ENCODE assay signal across 8 cellular contexts in genomic region chr12:123115409-123116111, GRCh38. TPM values are rescaled to one million over a fixed set of nuclear protein-coding genes. Genes with fewer than 3 reads are reported as not detected.
DNase-seq lines count a peak whose midpoint lies in the region; ATAC-seq and TF ChIP-seq lines count a peak whose summit lies in the region.

No MANE protein-coding gene starts in this region.

- no peak for TF ChIP-seq POLR2A in tibial nerve (IDR thresholded peaks at IDR 0.05)

- no peak overlapping the region for H3K4me3 Mint-ChIP-seq in natural killer cell treated with Interleukin-12 subunit alpha and Interleukin-12 subunit beta and Interleukin-15 and Interleukin-18, amount 100 ng/mL, for 72 hours
- H3K4me3 Mint-ChIP-seq in natural killer cell: no peak overlapping the region
- H3K4me3 Mint-ChIP-seq in WTC11: no peak overlapping the region

- no peaks in the 10 kb centered on the region for H3K27me3 Mint-ChIP-seq in natural killer cell treated with Interleukin-12 subunit alpha and Interleukin-12 subunit beta and Interleukin-15 and Interleukin-18, amount 100 ng/mL, for 72 hours
- no peaks in the 10 kb centered on the region for H3K27me3 Mint-ChIP-seq in natural killer cell (ENCODE audit: low read depth in 2 of 2)
- H3K27me3 Mint-ChIP-seq in WTC11 (ENCODE audit: low read depth): no peaks in the 10 kb centered on the region

- CTCF ChIA-PET in WTC11 (lab: Charles Lee): interaction anchor here (1.3 kb wide), 1 partner anchor 36 kb away, joined by 3 read pairs; no protein-coding TSS in a partner anchor

- H3K9me3 Mint-ChIP-seq in natural killer cell treated with Interleukin-12 subunit alpha and Interleukin-12 subunit beta and Interleukin-15 and Interleukin-18, amount 100 ng/mL, for 72 hours: no peaks in the 10 kb centered on the region
- no peaks in the 10 kb centered on the region for H3K9me3 Mint-ChIP-seq in natural killer cell
- no peaks in the 10 kb centered on the region for H3K9me3 Mint-ChIP-seq in WTC11

- ATAC-seq in natural killer cell treated with Interleukin-12 subunit alpha and Interleukin-12 subunit beta and Interleukin-15 and Interleukin-18, amount 100 ng/mL, for 72 hours: no peak
- no peak for ATAC-seq in natural killer cell
- no peak for ATAC-seq in WTC11
- ATAC-seq in GM18858 (IDR thresholded peaks at IDR 0.05; ENCODE audit: unreplicated experiment): no peak
- ATAC-seq in GM21723 (IDR thresholded peaks at IDR 0.05; ENCODE audit: unreplicated experiment): no peak

- H3K4me1 ChIP-seq in ascending aorta (peaks cover 8 to 22% of the 10 kb centered on the region in 2 donors), tibial nerve (peaks cover 0 to 53% (median 26%) of the 10 kb centered on the region in 4 donors)

- POLR2A ChIA-PET in WTC11 (lab: Charles Lee): interaction anchor here (0.5 kb wide), 1 partner anchor 290 kb away, joined by 6 read pairs; no protein-coding TSS in a partner anchor

- no peak for TF ChIP-seq CTCF in natural killer cell (IDR thresholded peaks at IDR 0.05)
- no peak for TF ChIP-seq CTCF in ascending aorta (IDR thresholded peaks at IDR 0.05)
- TF ChIP-seq CTCF in tibial nerve (IDR thresholded peaks at IDR 0.05): no peak
- TF ChIP-seq CTCF in WTC11 (IDR thresholded peaks at IDR 0.05): no peak

- no peaks in the 10 kb centered on the region for H3K9me3 ChIP-seq in ascending aorta
- H3K9me3 ChIP-seq in tibial nerve: no peaks in the 10 kb centered on the region

- peak; percentile 44 for DNase-seq in natural killer cell treated with Interleukin-12 subunit alpha and Interleukin-12 subunit beta and Interleukin-15 and Interleukin-18, amount 100 ng/mL, for 72 hours (ENCODE audit: low spot score)
- no peak for DNase-seq in natural killer cell
- peak; percentile 51 to 88 for DNase-seq in ascending aorta (ENCODE audit: low spot score in 2 of 2)
- DNase-seq in left kidney (ENCODE audit: low read depth, low spot score): peak; percentile 57
- peak; percentile 49 to 69 for DNase-seq in tibial nerve (ENCODE audit: low spot score in 2 of 2)
- no peak for DNase-seq in WTC11 (ENCODE audit: low spot score)

- peak overlapping the region in 1 of 2 donors; percentile 26 for H3K4me3 ChIP-seq in ascending aorta
- H3K4me3 ChIP-seq in tibial nerve: no peak overlapping the region

- intact Hi-C loops in natural killer cell (cut with micrococcal nuclease) (no loop called here), ascending aorta (cut with DNase I) (loop anchor here (1.0 to 2.0 kb wide), 3 partner anchors 21 to 53 kb away; partner anchors contain the start of gene PITPNM2)

- 30 to 34% methylated on average over 8 of the region's 8 CpGs for WGBS in tibial nerve, 2 donors

- no peaks in the 10 kb centered on the region for H3K27me3 ChIP-seq in ascending aorta
- no peaks in the 10 kb centered on the region for H3K27me3 ChIP-seq in tibial nerve

- H3K27ac Mint-ChIP-seq in natural killer cell treated with Interleukin-12 subunit alpha and Interleukin-12 subunit beta and Interleukin-15 and Interleukin-18, amount 100 ng/mL, for 72 hours: no peak overlapping the region
- H3K27ac Mint-ChIP-seq in natural killer cell (no peak overlapping the region), WTC11 (no peak overlapping the region)

- H3K4me1 Mint-ChIP-seq in natural killer cell treated with Interleukin-12 subunit alpha and Interleukin-12 subunit beta and Interleukin-15 and Interleukin-18, amount 100 ng/mL, for 72 hours (ENCODE audit: low read depth in 2 of 2): peaks cover 17 to 29% of the 10 kb centered on the region in 2 donors
- H3K4me1 Mint-ChIP-seq in natural killer cell: peaks cover 28 to 42% of the 10 kb centered on the region in 2 donors
- 0 out of 2 replicates have a peak, but pooled peaks cover 5% of the 10 kb centered on the region for H3K4me1 Mint-ChIP-seq in WTC11

- peak in 1 of 2 donors; percentile 84 for TF ChIP-seq EP300 in tibial nerve (IDR thresholded peaks at IDR 0.05)

- H3K36me3 ChIP-seq in ascending aorta (no peaks in the 10 kb centered on the region), tibial nerve (no peaks in the 10 kb centered on the region)

- H3K36me3 Mint-ChIP-seq in natural killer cell treated with Interleukin-12 subunit alpha and Interleukin-12 subunit beta and Interleukin-15 and Interleukin-18, amount 100 ng/mL, for 72 hours: no peaks in the 10 kb centered on the region
- H3K36me3 Mint-ChIP-seq in natural killer cell (no peaks in the 10 kb centered on the region), WTC11 (no peaks in the 10 kb centered on the region)

- peak overlapping the region; percentile 61 to 70 for H3K27ac ChIP-seq in ascending aorta
- peak overlapping the region in 3 of 4 donors; percentile 48 to 76 (median 66) for H3K27ac ChIP-seq in tibial nerve

TF ChIP-seq in WTC11, 78 proteins besides CTCF, POLR2A, EP300 and RAD21 (continues in another document):
- no peak for TF ChIP-seq GTF2I (CRISPR knock-in tag; conservative IDR thresholded peaks at IDR 0.05)
- no peak for TF ChIP-seq ATF3 (CRISPR knock-in tag; conservative IDR thresholded peaks at IDR 0.05)
- TF ChIP-seq ETV6 (CRISPR knock-in tag; IDR thresholded peaks at IDR 0.05): no peak
- TF ChIP-seq ZSCAN18 (CRISPR knock-in tag; IDR thresholded peaks at IDR 0.05): no peak
- no peak for TF ChIP-seq USF2 (CRISPR knock-in tag; IDR thresholded peaks at IDR 0.05)
- TF ChIP-seq MAX (CRISPR knock-in tag; IDR thresholded peaks at IDR 0.05): no peak
- TF ChIP-seq AFF4 (CRISPR knock-in tag; IDR thresholded peaks at IDR 0.05; ENCODE audit: borderline replicate concordance): no peak
- TF ChIP-seq KAT7 (CRISPR knock-in tag; IDR thresholded peaks at IDR 0.05; ENCODE audit: borderline replicate concordance): no peak

RNA-seq across cellular contexts. Expression of gene PITPNM2, which starts 35.3 kb away (rescaled TPM):
- 1 to 10 TPM; 2.0 to 3.1 TPM for total RNA-seq in natural killer cell treated with Interleukin-12 subunit alpha and Interleukin-12 subunit beta and Interleukin-15 and Interleukin-18, amount 100 ng/mL, for 72 hours
- 10 to 100 TPM; 38.9 to 94.6 (median 42.5) TPM for total RNA-seq in natural killer cell
- 8.4 TPM for total RNA-seq in ascending aorta
- 1 to 10 TPM; 6.1 to 9.8 (median 9.0) TPM for total RNA-seq in tibial nerve
- total RNA-seq in WTC11 (2021): 4.8 to 8.2 TPM (median 7.4 TPM) in 3 replicates

Comparison
In these comparisons a context has a peak if more than half of its experiments do, and no peak if none do; other contexts are left out.
1. DNase-seq: peak in natural killer cell treated with Interleukin-12 subunit alpha and Interleukin-12 subunit beta and Interleukin-15 and Interleukin-18, amount 100 ng/mL, for 72 hours (single experiment), ascending aorta (2 of 2), left kidney (single experiment) and tibial nerve (2 of 2); none in natural killer cell (single experiment) and WTC11 (single experiment).